In genomic region chr18:5253910-5254309, GRCh38 we compare ENCODE assay signal across 14 cellular contexts.
"Had no signal": no experiment of that assay in that cellular context is flagged by ENCODE, and none has a peak within 500 bp of the region (broad histone marks: within the 10 kb centered on the region; RNA-seq: fewer than 3 reads in every experiment).

No MANE protein-coding gene starts in this region.

- DNase-seq: activated CD4-positive, alpha-beta T cell treated with anti-CD3 and anti-CD28 coated beads, Interleukin-2, amount 10 ng/mL, durations not matched to agents 24 days and 14 days; activated CD4-positive, CD25-positive, alpha-beta regulatory T cell; activated CD8-positive, alpha-beta memory T cell treated with anti-CD3 and anti-CD28 coated beads, Interleukin-2, amount 50 U/mL, for 48 hours; activated gamma-delta T cell; activated T-cell treated with anti-CD3 and anti-CD28 coated beads, Interleukin-2, amount 50 U/mL, for 72 hours; endodermal cell; nucleus accumbens; stimulated activated CD4-positive, alpha-beta T cell treated with anti-CD3 and anti-CD28 coated beads, Interleukin-4, amount 100 ng/mL, for 24 hours; stimulated activated naive CD4-positive, alpha-beta T cell; tibial artery had no signal

- H3K9me3 ChIP-seq: right atrium auricular region, tibial artery, vagina had no signal

- H3K4me1 ChIP-seq: right atrium auricular region, tibial artery, vagina had no signal

- H3K36me3 ChIP-seq: right atrium auricular region, tibial artery, vagina had no signal

- H3K4me3 ChIP-seq: right atrium auricular region, skin epidermis, tibial artery, vagina had no signal

- H3K27me3 ChIP-seq: right atrium auricular region, tibial artery, vagina had no signal

- ATAC-seq: activated T-cell treated with anti-CD3 and anti-CD28 coated beads, Interleukin-2, amount 50 U/mL, for 72 hours; esophagus mucosa had no signal

- H3K27ac ChIP-seq: right atrium auricular region, skin epidermis, tibial artery, vagina had no signal
